ENCODE assay signal across 12 cellular contexts in the genomic region with DNA sequence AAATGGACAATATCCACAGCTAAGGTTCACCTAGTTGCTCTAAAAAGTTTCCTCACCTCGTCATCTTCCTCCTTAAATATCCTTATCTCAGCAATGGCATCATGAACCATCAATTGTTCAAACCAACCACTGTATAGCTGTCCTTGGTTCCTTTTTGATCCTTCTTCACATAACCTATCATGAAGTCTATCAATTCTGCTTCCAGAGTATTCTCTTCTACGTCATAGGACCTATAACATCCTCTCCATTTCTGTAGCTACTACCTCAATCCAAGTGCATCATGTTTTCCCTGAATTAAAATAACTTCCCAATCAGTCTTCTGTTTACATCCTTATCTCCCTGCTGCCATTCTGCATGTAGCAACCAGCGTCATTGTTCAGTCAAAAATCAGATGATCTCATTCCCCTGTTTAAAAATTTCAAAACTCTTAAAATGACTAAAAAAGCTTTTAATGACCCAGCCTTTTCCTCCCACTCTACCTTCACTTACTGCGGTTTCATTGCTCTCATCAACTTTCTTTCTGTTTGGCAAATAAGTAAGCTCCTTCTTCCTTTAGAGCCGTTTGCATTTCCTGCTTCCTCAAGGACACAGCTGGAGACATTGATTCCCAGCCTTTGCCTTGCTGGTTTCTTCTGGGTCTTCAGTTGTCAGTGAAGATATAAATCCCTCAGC.
DNase-seq lines count a peak whose midpoint lies in the region; ATAC-seq and TF ChIP-seq lines count a peak whose summit lies in the region.
"Had no signal": no experiment of that assay in that cellular context is flagged by ENCODE, and none has a peak within 500 bp of the region (broad histone marks: within the 10 kb centered on the region; RNA-seq: fewer than 3 reads in every experiment).

No MANE protein-coding gene starts in this region.

- H3K9me3 ChIP-seq in SK-N-MC (ENCODE audit: low read depth, low read length) (no peaks in the 10 kb centered on the region), mesodermal cell (ENCODE audit: control insufficient read depth, low read length) (no peaks in the 10 kb centered on the region), psoas muscle (no peaks in the 10 kb centered on the region)
- H3K9me3 ChIP-seq: body of pancreas had no signal

- H3K27me3 ChIP-seq in foreskin keratinocyte (no peaks in the 10 kb centered on the region), psoas muscle (ENCODE audit: insufficient read depth in 3 of 3, low read length in 2 of 3) (no peaks in the 10 kb centered on the region)
- H3K27me3 ChIP-seq: body of pancreas had no signal

- H3K9ac ChIP-seq in SK-N-MC (ENCODE audit: insufficient read length) = no peak overlapping the region

- intact Hi-C loops in psoas muscle (cut with DNase I) = no loop called here

- H3K4me1 ChIP-seq in mesodermal cell (ENCODE audit: control insufficient read depth, insufficient read depth, low read length, poor library complexity, severe bottlenecking) (no peaks in the 10 kb centered on the region), foreskin keratinocyte (no peaks in the 10 kb centered on the region), psoas muscle (no peaks in the 10 kb centered on the region)
- H3K4me1 ChIP-seq: body of pancreas had no signal

- no peak for TF ChIP-seq CTCF in foreskin keratinocyte (conservative IDR thresholded peaks at IDR 0.05)
- no peak for TF ChIP-seq CTCF in psoas muscle (IDR thresholded peaks at IDR 0.05)

- H3K27ac ChIP-seq in SK-N-MC (no peak overlapping the region), mesodermal cell (ENCODE audit: low read depth, low read length, severe bottlenecking) (peak overlapping the region; percentile 43), foreskin keratinocyte (no peak overlapping the region), psoas muscle (no peak overlapping the region)
- H3K27ac ChIP-seq: body of pancreas had no signal

- H3K36me3 ChIP-seq in SK-N-MC (ENCODE audit: insufficient read depth, low read length) (no peaks in the 10 kb centered on the region), mesodermal cell (ENCODE audit: control insufficient read depth, insufficient read depth, low read length) (no peaks in the 10 kb centered on the region), psoas muscle (ENCODE audit: insufficient read depth in 1 of 2, low read depth in 1 of 2) (no peaks in the 10 kb centered on the region)

- no peak overlapping the region for H3K4me3 ChIP-seq in SK-N-MC
- no peak overlapping the region for H3K4me3 ChIP-seq in mesodermal cell (ENCODE audit: extremely low read depth, insufficient read depth, low read length, poor library complexity, severe bottlenecking)
- H3K4me3 ChIP-seq in psoas muscle = no peak overlapping the region
- H3K4me3 ChIP-seq: body of pancreas had no signal

- 57 to 80% methylated on average over 4 to 5 of the region's 5 CpGs for WGBS in mesodermal cell (ENCODE audit: insufficient coverage in 2 of 2), 2 experiments
- 52 to 54% (median 53%) methylated on average over 5 of the region's 5 CpGs for WGBS in psoas muscle, 3 donors

- DNase-seq in SK-N-MC (ENCODE audit: low read depth, low spot score) = peak; percentile 58
- no peak for DNase-seq in activated CD8-positive, alpha-beta memory T cell treated with anti-CD3 and anti-CD28 coated beads, Interleukin-2, amount 50 U/mL, for 4 hours
- DNase-seq in foreskin keratinocyte = no peak
- no peak for DNase-seq in psoas muscle
- DNase-seq in NCI-H187 treated with DMSO at 0.1 percent for 48 hours (lab: John Stamatoyannopoulos, UW) = no peak
- DNase-seq: body of pancreas; naive thymus-derived CD8-positive, alpha-beta T cell; NCI-H1105; NCI-H510A treated with DMSO at 0.1 percent for 48 hours had no signal

- ATAC-seq in GM18909 (IDR thresholded peaks at IDR 0.05; ENCODE audit: poor library complexity, unreplicated experiment) = peak; percentile 71
- ATAC-seq in HG02973 (IDR thresholded peaks at IDR 0.05; ENCODE audit: unreplicated experiment) = peak; percentile 67
- no peak for ATAC-seq in foreskin keratinocyte
- ATAC-seq in psoas muscle = no peak
- ATAC-seq: body of pancreas; naive thymus-derived CD8-positive, alpha-beta T cell had no signal

Comparison
In these comparisons a context has a peak if more than half of its experiments do, and no peak if none do; other contexts are left out.
1. ATAC-seq: peak in GM18909 (single experiment) and HG02973 (single experiment); none in foreskin keratinocyte (single experiment) and psoas muscle (0 of 4).